ENCODE assay signal across 19 cellular contexts in genomic region chr1:41689596-41689995, GRCh38.
A peak's percentile ranks its signal among the peaks of the same experiment; 100 is the strongest.
DNase-seq lines count a peak whose midpoint lies in the region; ATAC-seq and TF ChIP-seq lines count a peak whose summit lies in the region.
"Had no signal": no experiment of that assay in that cellular context is flagged by ENCODE, and none has a peak within 500 bp of the region (broad histone marks: within the 10 kb centered on the region; RNA-seq: fewer than 3 reads in every experiment).

No MANE protein-coding gene starts in this region.

- DNase-seq in Right ventricle myocardium inferior (ENCODE audit: missing footprints) (no peak), right atrium auricular region (ENCODE audit: low spot score) (no peak), dorsolateral prefrontal cortex (peak in 6 of 10 donors; percentile 49 to 79 (median 67)), myocyte (ENCODE audit: low read depth) (peak; percentile 80), upper lobe of right lung (peak; percentile 20), upper lobe of left lung (no peak), OCI-LY7 (ENCODE audit: low spot score) (no peak)
- no peak for DNase-seq in stimulated activated naive B cell treated with anti-CD40 and anti-IgM and Interleukin-4, amounts not matched to agents 10 μg/mL and 1 μg/mL and 100 μg/mL, for 72 hours
- DNase-seq: activated T-cell treated with anti-CD3 and anti-CD28 coated beads, Interleukin-2, amount 50 U/mL, for 48 hours; aorta; COR-L47; NCI-H1092; NCI-H2171 treated with DMSO at 0.1 percent for 48 hours; psoas muscle; SJCRH30; T1000; transverse colon had no signal

- H3K27ac Mint-ChIP-seq in stimulated activated naive B cell treated with anti-CD40 and anti-IgM and Interleukin-4, amounts not matched to agents 10 μg/mL and 1 μg/mL and 100 μg/mL, for 72 hours: no peak overlapping the region
- H3K27ac Mint-ChIP-seq: mesothelial cell of epicardium had no signal

- no peaks in the 10 kb centered on the region for H3K27me3 Mint-ChIP-seq in stimulated activated naive B cell treated with anti-CD40 and anti-IgM and Interleukin-4, amounts not matched to agents 10 μg/mL and 1 μg/mL and 100 μg/mL, for 72 hours

- H3K27me3 ChIP-seq in right atrium auricular region: no peaks in the 10 kb centered on the region
- H3K27me3 ChIP-seq in dorsolateral prefrontal cortex: no peaks in the 10 kb centered on the region
- H3K27me3 ChIP-seq in upper lobe of right lung: no peaks in the 10 kb centered on the region
- no peaks in the 10 kb centered on the region for H3K27me3 ChIP-seq in upper lobe of left lung
- H3K27me3 ChIP-seq: SJCRH30, transverse colon had no signal

- TF ChIP-seq CTCF in right atrium auricular region (IDR thresholded peaks at IDR 0.05): no peak
- TF ChIP-seq CTCF in dorsolateral prefrontal cortex (IDR thresholded peaks at IDR 0.05 in 54 of 56, conservative IDR thresholded peaks at IDR 0.05 in 2 of 56; ENCODE audit: low read depth in 1 of 56, partially characterized antibody in 56 of 56): no peak
- TF ChIP-seq CTCF in upper lobe of right lung (IDR thresholded peaks at IDR 0.05): no peak
- TF ChIP-seq CTCF in upper lobe of left lung (IDR thresholded peaks at IDR 0.05): no peak
- no peak for TF ChIP-seq CTCF in OCI-LY7 (conservative IDR thresholded peaks at IDR 0.05; ENCODE audit: low read length)

- peaks cover 22 to 43% of the 10 kb centered on the region in 2 donors for H3K4me1 Mint-ChIP-seq in stimulated activated naive B cell treated with anti-CD40 and anti-IgM and Interleukin-4, amounts not matched to agents 10 μg/mL and 1 μg/mL and 100 μg/mL, for 72 hours
- H3K4me1 Mint-ChIP-seq: mesothelial cell of epicardium had no signal

- CTCF ChIA-PET in OCI-LY7 (lab: Charles Lee; ENCODE audit: unreplicated experiment): no interaction called here

- no peaks in the 10 kb centered on the region for H3K79me2 ChIP-seq in OCI-LY7 (ENCODE audit: insufficient read depth, low read depth, low read length)

- H3K27ac ChIP-seq in right atrium auricular region (no peak overlapping the region), dorsolateral prefrontal cortex (peak overlapping the region in 24 of 59 donors; percentile 5 to 53 (median 28)), upper lobe of right lung (no peak overlapping the region), upper lobe of left lung (no peak overlapping the region), OCI-LY7 (ENCODE audit: low read depth, low read length, poor library complexity, severe bottlenecking) (no peak overlapping the region)
- H3K27ac ChIP-seq: A549, psoas muscle, SJCRH30, transverse colon had no signal

- TF ChIP-seq EP300 in upper lobe of left lung (IDR thresholded peaks at IDR 0.05): no peak

- no peaks in the 10 kb centered on the region for H3K36me3 ChIP-seq in right atrium auricular region
- H3K36me3 ChIP-seq in upper lobe of right lung: no peaks in the 10 kb centered on the region
- no peaks in the 10 kb centered on the region for H3K36me3 ChIP-seq in upper lobe of left lung
- no peaks in the 10 kb centered on the region for H3K36me3 ChIP-seq in OCI-LY7 (ENCODE audit: insufficient read depth, low read length)
- H3K36me3 ChIP-seq: SJCRH30, transverse colon had no signal

- no peaks in the 10 kb centered on the region for H4K20me1 ChIP-seq in OCI-LY7 (ENCODE audit: insufficient read depth, low read length)

- ATAC-seq in Right ventricle myocardium inferior (peak; percentile 40), upper lobe of right lung (peak; percentile 21), upper lobe of left lung (ENCODE audit: low FRiP score in 2 of 2) (no peak)
- ATAC-seq in stimulated activated naive B cell treated with anti-CD40 and anti-IgM and Interleukin-4, amounts not matched to agents 10 μg/mL and 1 μg/mL and 100 μg/mL, for 72 hours (replicated peaks): no peak
- ATAC-seq: A549 had no signal

- BruUV-seq in OCI-LY7 (replicated peaks; lab: Mats Ljungman, UMichigan): no TSS peak

- H3K36me3 Mint-ChIP-seq in stimulated activated naive B cell treated with anti-CD40 and anti-IgM and Interleukin-4, amounts not matched to agents 10 μg/mL and 1 μg/mL and 100 μg/mL, for 72 hours: no peaks in the 10 kb centered on the region
- H3K36me3 Mint-ChIP-seq: mesothelial cell of epicardium had no signal

- no peak overlapping the region for H3K4me3 Mint-ChIP-seq in stimulated activated naive B cell treated with anti-CD40 and anti-IgM and Interleukin-4, amounts not matched to agents 10 μg/mL and 1 μg/mL and 100 μg/mL, for 72 hours
- H3K4me3 Mint-ChIP-seq: mesothelial cell of epicardium had no signal

- H3K4me1 ChIP-seq in right atrium auricular region: peaks cover 0 to 13% of the 10 kb centered on the region in 2 donors
- no peaks in the 10 kb centered on the region for H3K4me1 ChIP-seq in upper lobe of right lung
- H3K4me1 ChIP-seq in upper lobe of left lung: peaks cover 0 to 5% (median 2%) of the 10 kb centered on the region in 4 donors
- no peaks in the 10 kb centered on the region for H3K4me1 ChIP-seq in OCI-LY7 (ENCODE audit: insufficient read depth, low read length, poor library complexity, severe bottlenecking)
- H3K4me1 ChIP-seq: A549, transverse colon had no signal

- 75 to 82% methylated on average over 3 to 7 of the region's 7 CpGs for WGBS in upper lobe of left lung, 2 donors

- H3K9me3 Mint-ChIP-seq in stimulated activated naive B cell treated with anti-CD40 and anti-IgM and Interleukin-4, amounts not matched to agents 10 μg/mL and 1 μg/mL and 100 μg/mL, for 72 hours: peaks cover 0 to 2% of the 10 kb centered on the region in 2 donors
- H3K9me3 Mint-ChIP-seq: mesothelial cell of epicardium had no signal

- H3K4me3 ChIP-seq in right atrium auricular region (no peak overlapping the region), dorsolateral prefrontal cortex (no peak overlapping the region), upper lobe of right lung (no peak overlapping the region), upper lobe of left lung (no peak overlapping the region), OCI-LY7 (ENCODE audit: low read depth, low read length, poor library complexity, severe bottlenecking) (no peak overlapping the region)
- H3K4me3 ChIP-seq: A549, psoas muscle, SJCRH30, transverse colon had no signal

- no peak for TF ChIP-seq POLR2A in upper lobe of left lung (IDR thresholded peaks at IDR 0.05)

- POLR2A ChIA-PET in OCI-LY7 (lab: Charles Lee): no interaction called here

- H3K9me3 ChIP-seq in right atrium auricular region (no peaks in the 10 kb centered on the region), upper lobe of right lung (no peaks in the 10 kb centered on the region), upper lobe of left lung (no peaks in the 10 kb centered on the region), OCI-LY7 (ENCODE audit: low read length) (no peaks in the 10 kb centered on the region)
- H3K9me3 ChIP-seq: A549, psoas muscle, SJCRH30, transverse colon had no signal

- intact Hi-C loops in Right ventricle myocardium inferior (cut with DNase I) (no loop called here), dorsolateral prefrontal cortex (cut with DNase I) (no loop called here), upper lobe of right lung (cut with DNase I) (no loop called here), OCI-LY7 (cut with micrococcal nuclease; ENCODE audit: unreplicated experiment) (no loop called here)

- H3K9me2 ChIP-seq in OCI-LY7 (ENCODE audit: insufficient read depth, low read length): no peaks in the 10 kb centered on the region

- no peak overlapping the region for H3K4me2 ChIP-seq in OCI-LY7 (ENCODE audit: low read length)
- H3K4me2 ChIP-seq: A549 had no signal

- H2AFZ ChIP-seq in OCI-LY7 (ENCODE audit: low read length): no peak overlapping the region

Comparison
In these comparisons a context has a peak if more than half of its experiments do, and no peak if none do; other contexts are left out.
1. ATAC-seq: peak in Right ventricle myocardium inferior (single experiment) and upper lobe of right lung (single experiment); none in upper lobe of left lung (0 of 2) and stimulated activated naive B cell treated with anti-CD40 and anti-IgM and Interleukin-4, amounts not matched to agents 10 μg/mL and 1 μg/mL and 100 μg/mL, for 72 hours (0 of 2).
2. DNase-seq: peak in dorsolateral prefrontal cortex (6 of 10), myocyte (single experiment) and upper lobe of right lung (single experiment); none in Right ventricle myocardium inferior (single experiment), right atrium auricular region (single experiment), upper lobe of left lung (0 of 2), OCI-LY7 (single experiment) and stimulated activated naive B cell treated with anti-CD40 and anti-IgM and Interleukin-4, amounts not matched to agents 10 μg/mL and 1 μg/mL and 100 μg/mL, for 72 hours (single experiment).